Comparison of ENCODE assay signal across 2 cellular contexts in the genomic region with DNA sequence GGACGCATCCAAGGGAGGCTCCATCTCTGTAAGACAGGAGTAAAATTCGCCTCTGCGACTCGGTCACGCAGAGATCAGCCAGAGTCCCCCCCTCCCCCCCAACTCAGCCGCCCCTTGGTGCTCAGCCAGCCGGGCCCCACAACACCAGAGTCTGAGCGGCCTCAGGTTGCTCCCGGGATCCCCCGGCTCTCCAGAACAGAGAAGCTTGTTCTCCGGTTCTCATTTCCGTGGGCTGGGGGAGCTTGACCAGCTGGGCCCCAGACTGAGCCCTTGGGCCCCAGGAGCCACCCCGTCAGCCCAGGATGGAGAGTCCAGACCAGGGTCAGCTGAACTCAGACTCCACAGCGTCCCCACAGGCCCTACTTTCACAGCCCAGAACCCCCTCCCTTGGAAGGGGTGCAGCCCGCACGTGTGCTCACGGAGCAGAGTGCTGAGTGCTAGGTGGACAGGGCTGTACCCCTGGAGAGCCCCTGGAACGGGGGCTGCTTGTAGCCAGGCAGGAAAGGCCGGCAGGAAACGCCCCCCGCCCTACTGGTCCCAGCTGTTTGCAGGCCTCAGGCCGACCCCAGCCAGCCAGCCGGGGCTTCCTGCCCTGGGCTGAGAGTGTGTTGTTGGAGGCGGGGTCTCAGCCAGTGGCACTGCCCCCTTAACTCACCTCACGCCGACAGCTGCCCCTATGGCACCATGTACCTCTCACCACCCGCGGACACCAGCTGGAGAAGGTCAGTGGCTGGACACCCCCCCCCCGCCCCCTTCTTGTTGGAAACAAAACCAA.
TF ChIP-seq lines count a peak whose summit lies in the region.

No MANE protein-coding gene starts in this region.

TF ChIP-seq in GM23338, 12 proteins besides CTCF, POLR2A, EP300 and RAD21 (continued from another document):
- TF ChIP-seq, protein P1, sequence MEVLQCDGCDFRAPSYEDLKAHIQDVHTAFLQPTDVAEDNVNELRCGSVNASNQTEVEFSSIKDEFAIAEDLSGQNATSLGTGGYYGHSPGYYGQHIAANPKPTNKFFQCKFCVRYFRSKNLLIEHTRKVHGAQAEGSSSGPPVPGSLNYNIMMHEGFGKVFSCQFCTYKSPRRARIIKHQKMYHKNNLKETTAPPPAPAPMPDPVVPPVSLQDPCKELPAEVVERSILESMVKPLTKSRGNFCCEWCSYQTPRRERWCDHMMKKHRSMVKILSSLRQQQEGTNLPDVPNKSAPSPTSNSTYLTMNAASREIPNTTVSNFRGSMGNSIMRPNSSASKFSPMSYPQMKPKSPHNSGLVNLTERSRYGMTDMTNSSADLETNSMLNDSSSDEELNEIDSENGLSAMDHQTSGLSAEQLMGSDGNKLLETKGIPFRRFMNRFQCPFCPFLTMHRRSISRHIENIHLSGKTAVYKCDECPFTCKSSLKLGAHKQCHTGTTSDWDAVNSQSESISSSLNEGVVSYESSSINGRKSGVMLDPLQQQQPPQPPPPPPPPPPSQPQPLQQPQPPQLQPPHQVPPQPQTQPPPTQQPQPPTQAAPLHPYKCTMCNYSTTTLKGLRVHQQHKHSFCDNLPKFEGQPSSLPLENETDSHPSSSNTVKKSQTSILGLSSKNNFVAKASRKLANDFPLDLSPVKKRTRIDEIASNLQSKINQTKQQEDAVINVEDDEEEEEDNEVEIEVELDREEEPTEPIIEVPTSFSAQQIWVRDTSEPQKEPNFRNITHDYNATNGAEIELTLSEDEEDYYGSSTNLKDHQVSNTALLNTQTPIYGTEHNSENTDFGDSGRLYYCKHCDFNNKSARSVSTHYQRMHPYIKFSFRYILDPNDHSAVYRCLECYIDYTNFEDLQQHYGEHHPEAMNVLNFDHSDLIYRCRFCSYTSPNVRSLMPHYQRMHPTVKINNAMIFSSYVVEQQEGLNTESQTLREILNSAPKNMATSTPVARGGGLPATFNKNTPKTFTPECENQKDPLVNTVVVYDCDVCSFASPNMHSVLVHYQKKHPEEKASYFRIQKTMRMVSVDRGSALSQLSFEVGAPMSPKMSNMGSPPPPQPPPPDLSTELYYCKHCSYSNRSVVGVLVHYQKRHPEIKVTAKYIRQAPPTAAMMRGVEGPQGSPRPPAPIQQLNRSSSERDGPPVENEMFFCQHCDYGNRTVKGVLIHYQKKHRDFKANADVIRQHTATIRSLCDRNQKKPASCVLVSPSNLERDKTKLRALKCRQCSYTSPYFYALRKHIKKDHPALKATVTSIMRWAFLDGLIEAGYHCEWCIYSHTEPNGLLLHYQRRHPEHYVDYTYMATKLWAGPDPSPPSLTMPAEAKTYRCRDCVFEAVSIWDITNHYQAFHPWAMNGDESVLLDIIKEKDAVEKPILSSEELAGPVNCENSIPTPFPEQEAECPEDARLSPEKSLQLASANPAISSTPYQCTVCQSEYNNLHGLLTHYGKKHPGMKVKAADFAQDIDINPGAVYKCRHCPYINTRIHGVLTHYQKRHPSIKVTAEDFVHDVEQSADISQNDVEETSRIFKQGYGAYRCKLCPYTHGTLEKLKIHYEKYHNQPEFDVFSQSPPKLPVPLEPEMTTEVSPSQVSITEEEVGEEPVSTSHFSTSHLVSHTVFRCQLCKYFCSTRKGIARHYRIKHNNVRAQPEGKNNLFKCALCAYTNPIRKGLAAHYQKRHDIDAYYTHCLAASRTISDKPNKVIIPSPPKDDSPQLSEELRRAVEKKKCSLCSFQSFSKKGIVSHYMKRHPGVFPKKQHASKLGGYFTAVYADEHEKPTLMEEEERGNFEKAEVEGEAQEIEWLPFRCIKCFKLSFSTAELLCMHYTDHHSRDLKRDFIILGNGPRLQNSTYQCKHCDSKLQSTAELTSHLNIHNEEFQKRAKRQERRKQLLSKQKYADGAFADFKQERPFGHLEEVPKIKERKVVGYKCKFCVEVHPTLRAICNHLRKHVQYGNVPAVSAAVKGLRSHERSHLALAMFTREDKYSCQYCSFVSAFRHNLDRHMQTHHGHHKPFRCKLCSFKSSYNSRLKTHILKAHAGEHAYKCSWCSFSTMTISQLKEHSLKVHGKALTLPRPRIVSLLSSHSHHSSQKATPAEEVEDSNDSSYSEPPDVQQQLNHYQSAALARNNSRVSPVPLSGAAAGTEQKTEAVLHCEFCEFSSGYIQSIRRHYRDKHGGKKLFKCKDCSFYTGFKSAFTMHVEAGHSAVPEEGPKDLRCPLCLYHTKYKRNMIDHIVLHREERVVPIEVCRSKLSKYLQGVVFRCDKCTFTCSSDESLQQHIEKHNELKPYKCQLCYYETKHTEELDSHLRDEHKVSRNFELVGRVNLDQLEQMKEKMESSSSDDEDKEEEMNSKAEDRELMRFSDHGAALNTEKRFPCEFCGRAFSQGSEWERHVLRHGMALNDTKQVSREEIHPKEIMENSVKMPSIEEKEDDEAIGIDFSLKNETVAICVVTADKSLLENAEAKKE (CRISPR knock-in tag; IDR thresholded peaks at IDR 0.05) = no peak
- TF ChIP-seq EZH2 (IDR thresholded peaks at IDR 0.05; ENCODE audit: low read depth, unreplicated experiment) (no peak), ZNF114 (CRISPR knock-in tag; IDR thresholded peaks at IDR 0.05) (no peak), REST (IDR thresholded peaks at IDR 0.05; ENCODE audit: unreplicated experiment) (no peak)

TF ChIP-seq in WTC11, 78 proteins besides CTCF, POLR2A, EP300 and RAD21 (continued from another document):
- TF ChIP-seq ARID4B (CRISPR knock-in tag; IDR thresholded peaks at IDR 0.05; ENCODE audit: borderline replicate concordance) (no peak), SMAD3 (CRISPR knock-in tag; IDR thresholded peaks at IDR 0.05; ENCODE audit: borderline replicate concordance) (no peak), ZNF512 (CRISPR knock-in tag; IDR thresholded peaks at IDR 0.05; ENCODE audit: borderline replicate concordance) (no peak), FOXP1 (CRISPR knock-in tag; IDR thresholded peaks at IDR 0.05; ENCODE audit: borderline replicate concordance) (no peak), E2F5 (CRISPR knock-in tag; IDR thresholded peaks at IDR 0.05) (no peak), NFATC4 (CRISPR knock-in tag; IDR thresholded peaks at IDR 0.05) (no peak), ZNF396 (CRISPR knock-in tag; IDR thresholded peaks at IDR 0.05; ENCODE audit: borderline replicate concordance) (no peak), SOX15 (CRISPR knock-in tag; IDR thresholded peaks at IDR 0.05) (no peak)
- TF ChIP-seq, protein P2, sequence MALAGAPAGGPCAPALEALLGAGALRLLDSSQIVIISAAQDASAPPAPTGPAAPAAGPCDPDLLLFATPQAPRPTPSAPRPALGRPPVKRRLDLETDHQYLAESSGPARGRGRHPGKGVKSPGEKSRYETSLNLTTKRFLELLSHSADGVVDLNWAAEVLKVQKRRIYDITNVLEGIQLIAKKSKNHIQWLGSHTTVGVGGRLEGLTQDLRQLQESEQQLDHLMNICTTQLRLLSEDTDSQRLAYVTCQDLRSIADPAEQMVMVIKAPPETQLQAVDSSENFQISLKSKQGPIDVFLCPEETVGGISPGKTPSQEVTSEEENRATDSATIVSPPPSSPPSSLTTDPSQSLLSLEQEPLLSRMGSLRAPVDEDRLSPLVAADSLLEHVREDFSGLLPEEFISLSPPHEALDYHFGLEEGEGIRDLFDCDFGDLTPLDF (CRISPR knock-in tag; IDR thresholded peaks at IDR 0.05) = no peak
- TF ChIP-seq, protein P3, sequence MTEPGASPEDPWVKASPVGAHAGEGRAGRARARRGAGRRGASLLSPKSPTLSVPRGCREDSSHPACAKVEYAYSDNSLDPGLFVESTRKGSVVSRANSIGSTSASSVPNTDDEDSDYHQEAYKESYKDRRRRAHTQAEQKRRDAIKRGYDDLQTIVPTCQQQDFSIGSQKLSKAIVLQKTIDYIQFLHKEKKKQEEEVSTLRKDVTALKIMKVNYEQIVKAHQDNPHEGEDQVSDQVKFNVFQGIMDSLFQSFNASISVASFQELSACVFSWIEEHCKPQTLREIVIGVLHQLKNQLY (CRISPR knock-in tag; IDR thresholded peaks at IDR 0.05) = no peak
